1 cellular context compared by ENCODE assay signal in the genomic region with DNA sequence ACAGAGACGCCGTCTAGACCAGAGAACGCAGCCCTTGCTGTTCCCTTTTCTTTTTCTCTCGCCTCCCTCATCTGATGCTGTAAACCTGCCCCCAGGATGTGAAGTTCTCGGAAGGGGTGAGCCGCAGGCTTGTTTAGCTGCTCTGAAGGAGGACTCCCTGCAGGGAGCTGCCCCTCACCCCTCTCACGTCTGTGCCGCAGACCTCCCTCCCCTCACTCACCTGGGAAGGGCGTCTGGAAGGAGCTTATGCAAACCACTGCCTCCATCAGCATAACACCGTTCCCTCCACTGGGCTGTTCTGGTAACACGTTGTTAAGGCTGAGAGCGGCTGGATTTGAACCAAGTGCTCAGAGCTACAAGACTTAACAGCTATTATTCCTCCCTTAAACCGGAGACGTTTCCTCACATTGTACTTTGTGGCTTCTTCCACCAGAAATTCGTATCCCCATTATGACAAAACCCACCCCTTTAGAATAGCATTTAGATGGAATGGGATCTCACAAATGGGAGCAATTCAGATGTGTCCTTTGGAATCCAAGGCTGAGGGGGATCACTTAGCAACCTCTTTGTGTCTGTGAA.
TF ChIP-seq lines count a peak whose summit lies in the region.

No MANE protein-coding gene starts in this region.

TF ChIP-seq in GM23338, 12 proteins besides CTCF, POLR2A, EP300 and RAD21 (continued from another document):
- TF ChIP-seq, protein P1, sequence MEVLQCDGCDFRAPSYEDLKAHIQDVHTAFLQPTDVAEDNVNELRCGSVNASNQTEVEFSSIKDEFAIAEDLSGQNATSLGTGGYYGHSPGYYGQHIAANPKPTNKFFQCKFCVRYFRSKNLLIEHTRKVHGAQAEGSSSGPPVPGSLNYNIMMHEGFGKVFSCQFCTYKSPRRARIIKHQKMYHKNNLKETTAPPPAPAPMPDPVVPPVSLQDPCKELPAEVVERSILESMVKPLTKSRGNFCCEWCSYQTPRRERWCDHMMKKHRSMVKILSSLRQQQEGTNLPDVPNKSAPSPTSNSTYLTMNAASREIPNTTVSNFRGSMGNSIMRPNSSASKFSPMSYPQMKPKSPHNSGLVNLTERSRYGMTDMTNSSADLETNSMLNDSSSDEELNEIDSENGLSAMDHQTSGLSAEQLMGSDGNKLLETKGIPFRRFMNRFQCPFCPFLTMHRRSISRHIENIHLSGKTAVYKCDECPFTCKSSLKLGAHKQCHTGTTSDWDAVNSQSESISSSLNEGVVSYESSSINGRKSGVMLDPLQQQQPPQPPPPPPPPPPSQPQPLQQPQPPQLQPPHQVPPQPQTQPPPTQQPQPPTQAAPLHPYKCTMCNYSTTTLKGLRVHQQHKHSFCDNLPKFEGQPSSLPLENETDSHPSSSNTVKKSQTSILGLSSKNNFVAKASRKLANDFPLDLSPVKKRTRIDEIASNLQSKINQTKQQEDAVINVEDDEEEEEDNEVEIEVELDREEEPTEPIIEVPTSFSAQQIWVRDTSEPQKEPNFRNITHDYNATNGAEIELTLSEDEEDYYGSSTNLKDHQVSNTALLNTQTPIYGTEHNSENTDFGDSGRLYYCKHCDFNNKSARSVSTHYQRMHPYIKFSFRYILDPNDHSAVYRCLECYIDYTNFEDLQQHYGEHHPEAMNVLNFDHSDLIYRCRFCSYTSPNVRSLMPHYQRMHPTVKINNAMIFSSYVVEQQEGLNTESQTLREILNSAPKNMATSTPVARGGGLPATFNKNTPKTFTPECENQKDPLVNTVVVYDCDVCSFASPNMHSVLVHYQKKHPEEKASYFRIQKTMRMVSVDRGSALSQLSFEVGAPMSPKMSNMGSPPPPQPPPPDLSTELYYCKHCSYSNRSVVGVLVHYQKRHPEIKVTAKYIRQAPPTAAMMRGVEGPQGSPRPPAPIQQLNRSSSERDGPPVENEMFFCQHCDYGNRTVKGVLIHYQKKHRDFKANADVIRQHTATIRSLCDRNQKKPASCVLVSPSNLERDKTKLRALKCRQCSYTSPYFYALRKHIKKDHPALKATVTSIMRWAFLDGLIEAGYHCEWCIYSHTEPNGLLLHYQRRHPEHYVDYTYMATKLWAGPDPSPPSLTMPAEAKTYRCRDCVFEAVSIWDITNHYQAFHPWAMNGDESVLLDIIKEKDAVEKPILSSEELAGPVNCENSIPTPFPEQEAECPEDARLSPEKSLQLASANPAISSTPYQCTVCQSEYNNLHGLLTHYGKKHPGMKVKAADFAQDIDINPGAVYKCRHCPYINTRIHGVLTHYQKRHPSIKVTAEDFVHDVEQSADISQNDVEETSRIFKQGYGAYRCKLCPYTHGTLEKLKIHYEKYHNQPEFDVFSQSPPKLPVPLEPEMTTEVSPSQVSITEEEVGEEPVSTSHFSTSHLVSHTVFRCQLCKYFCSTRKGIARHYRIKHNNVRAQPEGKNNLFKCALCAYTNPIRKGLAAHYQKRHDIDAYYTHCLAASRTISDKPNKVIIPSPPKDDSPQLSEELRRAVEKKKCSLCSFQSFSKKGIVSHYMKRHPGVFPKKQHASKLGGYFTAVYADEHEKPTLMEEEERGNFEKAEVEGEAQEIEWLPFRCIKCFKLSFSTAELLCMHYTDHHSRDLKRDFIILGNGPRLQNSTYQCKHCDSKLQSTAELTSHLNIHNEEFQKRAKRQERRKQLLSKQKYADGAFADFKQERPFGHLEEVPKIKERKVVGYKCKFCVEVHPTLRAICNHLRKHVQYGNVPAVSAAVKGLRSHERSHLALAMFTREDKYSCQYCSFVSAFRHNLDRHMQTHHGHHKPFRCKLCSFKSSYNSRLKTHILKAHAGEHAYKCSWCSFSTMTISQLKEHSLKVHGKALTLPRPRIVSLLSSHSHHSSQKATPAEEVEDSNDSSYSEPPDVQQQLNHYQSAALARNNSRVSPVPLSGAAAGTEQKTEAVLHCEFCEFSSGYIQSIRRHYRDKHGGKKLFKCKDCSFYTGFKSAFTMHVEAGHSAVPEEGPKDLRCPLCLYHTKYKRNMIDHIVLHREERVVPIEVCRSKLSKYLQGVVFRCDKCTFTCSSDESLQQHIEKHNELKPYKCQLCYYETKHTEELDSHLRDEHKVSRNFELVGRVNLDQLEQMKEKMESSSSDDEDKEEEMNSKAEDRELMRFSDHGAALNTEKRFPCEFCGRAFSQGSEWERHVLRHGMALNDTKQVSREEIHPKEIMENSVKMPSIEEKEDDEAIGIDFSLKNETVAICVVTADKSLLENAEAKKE (CRISPR knock-in tag; IDR thresholded peaks at IDR 0.05): no peak
